ENCODE assay signal across 9 cellular contexts in the genomic region with DNA sequence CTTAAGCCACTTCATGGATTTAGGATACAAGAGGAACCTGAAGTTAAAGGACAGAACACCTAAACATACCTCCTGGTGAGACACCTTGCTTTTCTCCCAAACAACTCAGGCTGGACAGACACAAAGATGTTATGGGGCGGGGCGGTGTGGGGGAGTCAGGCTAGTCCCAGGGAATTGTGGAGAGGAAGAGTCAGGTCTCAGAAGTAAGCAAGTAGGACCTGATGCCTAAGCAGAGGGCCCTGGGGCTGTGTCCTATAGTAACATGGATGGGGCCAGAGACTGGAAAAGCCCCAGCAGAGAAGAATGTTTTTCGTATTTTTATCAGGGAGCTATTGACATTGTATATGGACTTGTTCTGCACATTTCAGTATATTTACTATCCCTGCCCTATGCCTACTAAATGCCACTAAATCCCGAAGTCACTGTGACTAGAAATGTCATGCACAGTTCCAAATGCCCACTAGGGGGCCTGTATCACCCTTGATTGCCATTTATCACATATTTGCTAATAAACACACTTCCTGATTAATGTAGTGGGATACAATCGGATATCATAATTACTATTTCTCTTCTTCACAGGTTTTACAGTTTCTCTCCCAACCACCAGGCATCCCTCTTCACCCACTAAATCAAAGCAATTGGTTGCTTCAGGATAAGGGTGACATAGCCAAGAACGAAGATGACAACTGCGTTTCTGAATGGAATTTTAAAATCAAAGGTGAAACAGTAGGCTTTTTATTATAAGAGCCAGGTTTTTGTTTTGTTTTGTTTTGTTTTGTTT. TPM values are rescaled to one million over a fixed set of nuclear protein-coding genes. Genes with fewer than 3 reads are reported as not detected.
DNase-seq lines count a peak whose midpoint lies in the region; ATAC-seq and TF ChIP-seq lines count a peak whose summit lies in the region.
"Had no signal": no experiment of that assay in that cellular context is flagged by ENCODE, and none has a peak within 500 bp of the region (broad histone marks: within the 10 kb centered on the region; RNA-seq: fewer than 3 reads in every experiment).

No MANE protein-coding gene starts in this region.

- H3K9me3 ChIP-seq in naive thymus-derived CD4-positive, alpha-beta T cell (ENCODE audit: control insufficient read depth in 2 of 3, low read length in 3 of 3), result no peaks in the 10 kb centered on the region
- no peaks in the 10 kb centered on the region for H3K9me3 ChIP-seq in uterus
- H3K9me3 ChIP-seq: BLaER1 treated with 17β-estradiol and CSF1 and Interleukin-3, amounts not matched to agents 10 nM and 100 nM had no signal

- no peaks in the 10 kb centered on the region for H3K27me3 ChIP-seq in naive thymus-derived CD4-positive, alpha-beta T cell (ENCODE audit: control insufficient read depth in 2 of 2, insufficient read depth in 2 of 2, low read length in 2 of 2)
- H3K27me3 ChIP-seq in uterus, result no peaks in the 10 kb centered on the region
- H3K27me3 ChIP-seq: BLaER1 treated with 17β-estradiol and CSF1 and Interleukin-3, amounts not matched to agents 10 nM and 100 nM had no signal

- H3K27ac Mint-ChIP-seq in activated CD4-positive, alpha-beta memory T cell treated with anti-CD3 and anti-CD28 coated beads for 36 hours, result no peak overlapping the region
- no peak overlapping the region for H3K27ac Mint-ChIP-seq in naive thymus-derived CD4-positive, alpha-beta T cell

- TF ChIP-seq POLR2A in erythroblast (IDR thresholded peaks at IDR 0.05; ENCODE audit: low read length) (no peak), uterus (IDR thresholded peaks at IDR 0.05) (no peak)

- H3K4me1 ChIP-seq in naive thymus-derived CD4-positive, alpha-beta T cell (ENCODE audit: control insufficient read depth in 2 of 2, insufficient read depth in 2 of 2, low read length in 2 of 2), result no peaks in the 10 kb centered on the region
- H3K4me1 ChIP-seq in uterus, result no peaks in the 10 kb centered on the region
- H3K4me1 ChIP-seq: BLaER1 treated with 17β-estradiol and CSF1 and Interleukin-3, amounts not matched to agents 10 nM and 100 nM had no signal

- intact Hi-C loops in activated CD4-positive, alpha-beta memory T cell treated with anti-CD3 and anti-CD28 coated beads for 36 hours (cut with micrococcal nuclease), result loop anchor here (1.0 to 2.0 kb wide), 2 partner anchors 23 to 158 kb away; no protein-coding TSS in a partner anchor
- intact Hi-C loops in naive thymus-derived CD4-positive, alpha-beta T cell (cut with micrococcal nuclease), result loop anchor here (1.0 to 5.0 kb wide), 5 partner anchors 23 to 191 kb away; partner anchors contain the start of gene PRMT9 (in 1 of the 2)
- intact Hi-C loops in uterus (cut with DNase I; ENCODE audit: low total_unique reads), result loop anchor here (2.0 to 5.0 kb wide), 2 partner anchors 23 to 164 kb away; no protein-coding TSS in a partner anchor

- no peak overlapping the region for H3K27ac ChIP-seq in naive thymus-derived CD4-positive, alpha-beta T cell (ENCODE audit: low read depth, low read length)
- H3K27ac ChIP-seq in uterus, result no peak overlapping the region
- H3K27ac ChIP-seq: BLaER1 treated with 17β-estradiol and CSF1 and Interleukin-3, amounts not matched to agents 10 nM and 100 nM had no signal

- peak; percentile 23 for DNase-seq in DMS153 treated with DMSO at 0.1 percent for 48 hours (lab: John Stamatoyannopoulos, UW; ENCODE audit: unreplicated experiment)
- DNase-seq in DMS153 (lab: John Stamatoyannopoulos, UW), result no peak
- peak; percentile 3 for DNase-seq in MV-4-11 (lab: John Stamatoyannopoulos, UW)
- DNase-seq in activated CD4-positive, alpha-beta memory T cell treated with anti-CD3 and anti-CD28 coated beads for 36 hours, result peak; percentile 61
- peak; percentile 45 to 66 for DNase-seq in erythroblast (lab: John Stamatoyannopoulos, UW)
- DNase-seq in naive thymus-derived CD4-positive, alpha-beta T cell, result peak in 7 of 9 donors; percentile 26 to 52 (median 44)
- DNase-seq in uterus, result peak in 1 of 2 donors; percentile 53

- H3K4me3 ChIP-seq in naive thymus-derived CD4-positive, alpha-beta T cell (ENCODE audit: low read length), result no peak overlapping the region
- no peak overlapping the region for H3K4me3 ChIP-seq in uterus
- H3K4me3 ChIP-seq: BLaER1 treated with 17β-estradiol and CSF1 and Interleukin-3, amounts not matched to agents 10 nM and 100 nM had no signal

- peak; percentile 66 for ATAC-seq in GM21786 (IDR thresholded peaks at IDR 0.05; ENCODE audit: unreplicated experiment)
- ATAC-seq in naive thymus-derived CD4-positive, alpha-beta T cell, result peak; percentile 80

- peak; percentile 81 to 88 (median 85) for TF ChIP-seq CTCF in uterus (IDR thresholded peaks at IDR 0.05)

- CTCF ChIA-PET in activated CD4-positive, alpha-beta memory T cell treated with anti-CD3 and anti-CD28 coated beads for 36 hours (lab: Charles Lee), result interaction anchor here (0.5 to 7.6 kb wide), 22 partner anchors 9 to 223 kb away, joined by 3 to 224 read pairs (median 3); partner anchors contain the start of gene ARHGAP10
- CTCF ChIA-PET in naive thymus-derived CD4-positive, alpha-beta T cell (lab: Charles Lee), result interaction anchor here (1.0 to 4.2 kb wide), 5 partner anchors 11 to 161 kb away, joined by 3 to 45 read pairs (median 3); no protein-coding TSS in a partner anchor

- no peaks in the 10 kb centered on the region for H3K9me3 Mint-ChIP-seq in activated CD4-positive, alpha-beta memory T cell treated with anti-CD3 and anti-CD28 coated beads for 36 hours
- H3K9me3 Mint-ChIP-seq in naive thymus-derived CD4-positive, alpha-beta T cell, result no peaks in the 10 kb centered on the region

- H3K4me3 Mint-ChIP-seq in activated CD4-positive, alpha-beta memory T cell treated with anti-CD3 and anti-CD28 coated beads for 36 hours, result no peak overlapping the region
- no peak overlapping the region for H3K4me3 Mint-ChIP-seq in naive thymus-derived CD4-positive, alpha-beta T cell

- no peaks in the 10 kb centered on the region for H3K36me3 Mint-ChIP-seq in activated CD4-positive, alpha-beta memory T cell treated with anti-CD3 and anti-CD28 coated beads for 36 hours
- H3K36me3 Mint-ChIP-seq in naive thymus-derived CD4-positive, alpha-beta T cell, result no peaks in the 10 kb centered on the region

- H3K36me3 ChIP-seq in naive thymus-derived CD4-positive, alpha-beta T cell (ENCODE audit: control insufficient read depth in 2 of 3, insufficient read depth in 3 of 3, low read length in 3 of 3), result no peaks in the 10 kb centered on the region
- no peaks in the 10 kb centered on the region for H3K36me3 ChIP-seq in uterus
- H3K36me3 ChIP-seq: BLaER1 treated with 17β-estradiol and CSF1 and Interleukin-3, amounts not matched to agents 10 nM and 100 nM had no signal

- no peaks in the 10 kb centered on the region for H3K4me1 Mint-ChIP-seq in activated CD4-positive, alpha-beta memory T cell treated with anti-CD3 and anti-CD28 coated beads for 36 hours (ENCODE audit: low read depth)
- H3K4me1 Mint-ChIP-seq in naive thymus-derived CD4-positive, alpha-beta T cell, result peaks cover 0 to 8% (median 0%) of the 10 kb centered on the region in 7 donors

- POLR2A ChIA-PET in activated CD4-positive, alpha-beta memory T cell treated with anti-CD3 and anti-CD28 coated beads for 36 hours (lab: Charles Lee), result no interaction called here
- POLR2A ChIA-PET in naive thymus-derived CD4-positive, alpha-beta T cell (lab: Charles Lee), result interaction anchor here (0.6 to 1.0 kb wide), 2 partner anchors 23 to 1542 kb away, joined by 3 to 4 read pairs; no protein-coding TSS in a partner anchor

- H3K27me3 Mint-ChIP-seq in activated CD4-positive, alpha-beta memory T cell treated with anti-CD3 and anti-CD28 coated beads for 36 hours, result no peaks in the 10 kb centered on the region
- peaks cover 0 to 14% (median 0%) of the 10 kb centered on the region in 5 donors for H3K27me3 Mint-ChIP-seq in naive thymus-derived CD4-positive, alpha-beta T cell

RNA-seq across cellular contexts. Expression of gene ARHGAP10, which starts 23.8 kb away (rescaled TPM):
- total RNA-seq in activated CD4-positive, alpha-beta memory T cell treated with anti-CD3 and anti-CD28 coated beads for 36 hours, result 1 to 10 TPM; 7.1 to 8.0 TPM
- 1 to 10 TPM; 2.9 to 8.5 (median 3.2) TPM for total RNA-seq in naive thymus-derived CD4-positive, alpha-beta T cell
- 1 to 10 TPM; 1.9 to 2.5 TPM for polyA plus RNA-seq in naive thymus-derived CD4-positive, alpha-beta T cell
- 10 to 100 TPM; 25.1 to 94.4 (median 54.4) TPM for total RNA-seq in uterus

RNA-seq across cellular contexts. Expression of gene PRMT9, which starts 24.1 kb away (rescaled TPM):
- total RNA-seq in activated CD4-positive, alpha-beta memory T cell treated with anti-CD3 and anti-CD28 coated beads for 36 hours, result 1 to 10 TPM; 7.9 to 8.3 TPM
- 10 to 100 TPM in 4 of 5 experiments, 1 to 10 TPM in 1; 9.7 to 15.9 (median 10.8) TPM for total RNA-seq in naive thymus-derived CD4-positive, alpha-beta T cell
- 1 to 10 TPM; 4.7 to 8.3 TPM for polyA plus RNA-seq in naive thymus-derived CD4-positive, alpha-beta T cell
- total RNA-seq in uterus, result 10 to 100 TPM in 3 of 4 donors, 1 to 10 TPM in 1; 3.5 to 63.3 (median 25.6) TPM
